In genomic region chr2:3633089-3633981, GRCh38 we compare ENCODE assay signal across 2 cellular contexts.
TF ChIP-seq lines count a peak whose summit lies in the region.

No MANE protein-coding gene starts in this region.

TF ChIP-seq in K562, 482 proteins besides CTCF, POLR2A, EP300 and RAD21:
- TF ChIP-seq USF1 (CRISPR knock-in tag; IDR thresholded peaks at IDR 0.05) (0 out of 2 replicates have a peak, but pooled peaks have one; percentile 26), ZKSCAN1 (IDR thresholded peaks at IDR 0.05; ENCODE audit: low read depth, low read length) (no peak)

TF ChIP-seq in HepG2, 621 proteins besides CTCF, POLR2A, EP300 and RAD21:
- no peak for TF ChIP-seq MAFF (IDR thresholded peaks at IDR 0.05; ENCODE audit: low read depth, low read length)
- TF ChIP-seq ISX (CRISPR knock-in tag; conservative IDR thresholded peaks at IDR 0.05) = no peak
- no peak for TF ChIP-seq RERE (CRISPR knock-in tag; IDR thresholded peaks at IDR 0.05; ENCODE audit: low read depth)
- no peak for TF ChIP-seq ZNF451 (CRISPR knock-in tag; IDR thresholded peaks at IDR 0.05)
- no peak for TF ChIP-seq ZNF414 (CRISPR knock-in tag; IDR thresholded peaks at IDR 0.05)
- TF ChIP-seq IRX3 (CRISPR knock-in tag; IDR thresholded peaks at IDR 0.05; ENCODE audit: borderline replicate concordance, low read depth) = no peak
- no peak for TF ChIP-seq POLR2AphosphoS5 (IDR thresholded peaks at IDR 0.05; ENCODE audit: low read depth, low read length)
- TF ChIP-seq SRSF9 (IDR thresholded peaks at IDR 0.05; ENCODE audit: borderline replicate concordance, insufficient read depth, low read depth, low read length, poor library complexity, severe bottlenecking) = no peak
- TF ChIP-seq ZBTB3 (CRISPR knock-in tag; IDR thresholded peaks at IDR 0.05; ENCODE audit: borderline replicate concordance, low read depth) = no peak
- TF ChIP-seq MAF1 (CRISPR knock-in tag; IDR thresholded peaks at IDR 0.05; ENCODE audit: borderline replicate concordance) = no peak
- no peak for TF ChIP-seq ZNF580 (CRISPR knock-in tag; IDR thresholded peaks at IDR 0.05; ENCODE audit: borderline replicate concordance, low read depth)
- no peak for TF ChIP-seq ZNF770 (CRISPR knock-in tag; IDR thresholded peaks at IDR 0.05)
- TF ChIP-seq HDAC1 (CRISPR knock-in tag; IDR thresholded peaks at IDR 0.05) = no peak
- no peak for TF ChIP-seq FOXO1 (CRISPR knock-in tag; IDR thresholded peaks at IDR 0.05)
- TF ChIP-seq ZFP1 (CRISPR knock-in tag; IDR thresholded peaks at IDR 0.05) = no peak
- no peak for TF ChIP-seq ZFP36L2 (CRISPR knock-in tag; IDR thresholded peaks at IDR 0.05)
